ENCODE assay signal across 19 cellular contexts in genomic region chr3:129867506-129868124, GRCh38.
"Had no signal": no experiment of that assay in that cellular context is flagged by ENCODE, and none has a peak within 500 bp of the region (broad histone marks: within the 10 kb centered on the region; RNA-seq: fewer than 3 reads in every experiment).

No MANE protein-coding gene starts in this region.

- ATAC-seq: effector memory CD8-positive, alpha-beta T cell; left ventricle myocardium superior; naive thymus-derived CD8-positive, alpha-beta T cell; T-helper 17 cell had no signal

- H3K4me1 ChIP-seq: breast epithelium, uterus had no signal

- H3K27me3 Mint-ChIP-seq: activated B cell treated with CpG ODN at 0.5 μM for 24 hours; activated CD4-positive, alpha-beta T cell treated with anti-CD3 and anti-CD28 coated beads, Interleukin-2, amount 10 ng/mL, durations not matched to agents 24 days and 14 days; effector memory CD8-positive, alpha-beta T cell; memory B cell; naive thymus-derived CD8-positive, alpha-beta T cell; T-helper 17 cell had no signal

- H3K27ac Mint-ChIP-seq: activated B cell treated with CpG ODN at 0.5 μM for 24 hours; activated CD4-positive, alpha-beta T cell treated with anti-CD3 and anti-CD28 coated beads, Interleukin-2, amount 10 ng/mL, durations not matched to agents 24 days and 14 days; activated T-helper 1 cell treated with anti-CD3 and anti-CD28 coated beads, Interleukin-12 subunit alpha, Interleukin-12 subunit beta, Interleukin-2, Interleukin-4 antibody, amounts not matched to agents 30 ng/mL and 10 ng/mL and 1 ng/mL, durations not matched to agents 14 hours and 24 hours and 36 hours; effector memory CD8-positive, alpha-beta T cell; memory B cell; T-helper 17 cell had no signal

- H3K27ac ChIP-seq: ascending aorta, sigmoid colon, thyroid gland, uterus had no signal

- DNase-seq: activated B cell treated with CpG ODN at 0.5 μM for 24 hours; activated CD4-positive, alpha-beta T cell treated with anti-CD3 and anti-CD28 coated beads, Interleukin-2, amount 10 ng/mL, durations not matched to agents 24 days and 14 days; activated CD8-positive, alpha-beta memory T cell treated with anti-CD3 and anti-CD28 coated beads, Interleukin-2, amount 50 U/mL, for 48 hours; activated naive CD4-positive, alpha-beta T cell; dermis blood vessel endothelial cell; effector memory CD8-positive, alpha-beta T cell; kidney glomerular epithelial cell; left ventricle myocardium superior; naive thymus-derived CD8-positive, alpha-beta T cell; sigmoid colon; stimulated activated CD4-positive, alpha-beta T cell treated with anti-CD3 and anti-CD28 coated beads, Interleukin-12 subunit alpha, Interleukin-12 subunit beta, amount 100 ng/mL, for 4 hours; stimulated activated CD4-positive, alpha-beta T cell treated with anti-CD3 and anti-CD28 coated beads, Interleukin-2, amount 100 ng/mL, for 24 hours; T-helper 17 cell; thyroid gland; uterus had no signal

- H3K4me3 ChIP-seq: ascending aorta, breast epithelium, sigmoid colon, thyroid gland, uterus had no signal

- H3K27me3 ChIP-seq: ascending aorta, breast epithelium, sigmoid colon, thyroid gland, uterus had no signal

- H3K4me3 Mint-ChIP-seq: activated B cell treated with CpG ODN at 0.5 μM for 24 hours; activated CD4-positive, alpha-beta T cell treated with anti-CD3 and anti-CD28 coated beads, Interleukin-2, amount 10 ng/mL, durations not matched to agents 24 days and 14 days; activated T-helper 1 cell treated with anti-CD3 and anti-CD28 coated beads, Interleukin-12 subunit alpha, Interleukin-12 subunit beta, Interleukin-2, Interleukin-4 antibody, amounts not matched to agents 30 ng/mL and 10 ng/mL and 1 ng/mL, durations not matched to agents 14 hours and 24 hours and 36 hours; effector memory CD8-positive, alpha-beta T cell; memory B cell; naive thymus-derived CD8-positive, alpha-beta T cell; T-helper 17 cell had no signal

- H3K9me3 Mint-ChIP-seq: activated B cell treated with CpG ODN at 0.5 μM for 24 hours; activated CD4-positive, alpha-beta T cell treated with anti-CD3 and anti-CD28 coated beads, Interleukin-2, amount 10 ng/mL, durations not matched to agents 24 days and 14 days; activated T-helper 1 cell treated with anti-CD3 and anti-CD28 coated beads, Interleukin-12 subunit alpha, Interleukin-12 subunit beta, Interleukin-2, Interleukin-4 antibody, amounts not matched to agents 30 ng/mL and 10 ng/mL and 1 ng/mL, durations not matched to agents 14 hours and 24 hours and 36 hours; effector memory CD8-positive, alpha-beta T cell; memory B cell; naive thymus-derived CD8-positive, alpha-beta T cell had no signal

- H3K36me3 ChIP-seq: breast epithelium, sigmoid colon, thyroid gland, uterus had no signal

- H3K9me3 ChIP-seq: ascending aorta, breast epithelium, sigmoid colon, thyroid gland, uterus had no signal
